9 cellular contexts compared by ENCODE assay signal in genomic region chr17:74368341-74369152, GRCh38. TPM values are rescaled to one million over a fixed set of nuclear protein-coding genes. Genes with fewer than 3 reads are reported as not detected.
DNase-seq lines count a peak whose midpoint lies in the region; ATAC-seq and TF ChIP-seq lines count a peak whose summit lies in the region.
"Had no signal": no experiment of that assay in that cellular context is flagged by ENCODE, and none has a peak within 500 bp of the region (broad histone marks: within the 10 kb centered on the region; RNA-seq: fewer than 3 reads in every experiment).

No MANE protein-coding gene starts in this region.

- no peak overlapping the region for H3K4me3 Mint-ChIP-seq in activated CD4-positive, alpha-beta T cell treated with anti-CD3 and anti-CD28 coated beads, Interleukin-2, amount 10 ng/mL, durations not matched to agents 7 days and 5 days

- peaks cover 1% of the 10 kb centered on the region for H3K27me3 Mint-ChIP-seq in activated CD4-positive, alpha-beta T cell treated with anti-CD3 and anti-CD28 coated beads, Interleukin-2, amount 10 ng/mL, durations not matched to agents 7 days and 5 days

- H3K27me3 ChIP-seq in right lobe of liver = no peaks in the 10 kb centered on the region

- no peak overlapping the region for H3K4me3 ChIP-seq in right lobe of liver

- ATAC-seq in right lobe of liver (peak; percentile 87 to 95 (median 94)), GM21528 (IDR thresholded peaks at IDR 0.05; ENCODE audit: low FRiP score, unreplicated experiment) (no peak)

- no peak for TF ChIP-seq POLR2A in right lobe of liver (IDR thresholded peaks at IDR 0.05)

- peak; percentile 91 to 94 (median 93) for TF ChIP-seq CTCF in right lobe of liver (IDR thresholded peaks at IDR 0.05)

- no peaks in the 10 kb centered on the region for H3K9me3 ChIP-seq in right lobe of liver

- no peak overlapping the region for H3K27ac Mint-ChIP-seq in activated CD4-positive, alpha-beta T cell treated with anti-CD3 and anti-CD28 coated beads, Interleukin-2, amount 10 ng/mL, durations not matched to agents 7 days and 5 days

- peaks cover 0 to 3% (median 0%) of the 10 kb centered on the region in 4 donors for H3K4me1 ChIP-seq in right lobe of liver

- POLR2A ChIA-PET in activated CD4-positive, alpha-beta T cell treated with anti-CD3 and anti-CD28 coated beads, Interleukin-2, amount 10 ng/mL, durations not matched to agents 7 days and 5 days (lab: Charles Lee) = interaction anchor here (0.5 kb wide), 1 partner anchor 243 kb away, joined by 4 read pairs; no protein-coding TSS in a partner anchor

- peak; percentile 52 for DNase-seq in NCI-H748 (lab: John Stamatoyannopoulos, UW; ENCODE audit: unreplicated experiment)
- DNase-seq in NCI-H748 treated with DMSO at 0.1 percent for 48 hours (lab: John Stamatoyannopoulos, UW) = no peak
- DNase-seq in NCI-H2196 (lab: John Stamatoyannopoulos, UW; ENCODE audit: unreplicated experiment) = peak; percentile 81
- peak; percentile 74 for DNase-seq in activated CD4-positive, alpha-beta T cell treated with anti-CD3 and anti-CD28 coated beads, Interleukin-2, amount 10 ng/mL, durations not matched to agents 7 days and 5 days
- peak; percentile 76 to 80 (median 79) for DNase-seq in right lobe of liver
- DNase-seq in stimulated activated CD4-positive, alpha-beta T cell treated with anti-CD3 and anti-CD28 coated beads, TNF-alpha, amount 100 ng/mL, for 1 hour (ENCODE audit: low read depth in 3 of 3, low spot score in 1 of 3) = peak; percentile 30 to 71 (median 52)

- H3K36me3 Mint-ChIP-seq in activated CD4-positive, alpha-beta T cell treated with anti-CD3 and anti-CD28 coated beads, Interleukin-2, amount 10 ng/mL, durations not matched to agents 7 days and 5 days (ENCODE audit: low read depth) = no peaks in the 10 kb centered on the region

- WGBS in right lobe of liver (ENCODE audit: insufficient coverage, low coverage, low lambda C conversion rate, missing lambda C conversion rate) = 40% methylated on average over 1 of the region's 14 CpGs

- CTCF ChIA-PET in activated CD4-positive, alpha-beta T cell treated with anti-CD3 and anti-CD28 coated beads, Interleukin-2, amount 10 ng/mL, durations not matched to agents 7 days and 5 days (lab: Charles Lee) = interaction anchor here (0.5 to 6.2 kb wide), 35 partner anchors 9 to 369 kb away, joined by 3 to 67 read pairs (median 4); partner anchors contain the start of genes CD300LB and RPL38

- H3K9me3 Mint-ChIP-seq in activated CD4-positive, alpha-beta T cell treated with anti-CD3 and anti-CD28 coated beads, Interleukin-2, amount 10 ng/mL, durations not matched to agents 7 days and 5 days = no peaks in the 10 kb centered on the region

- H3K36me3 ChIP-seq in right lobe of liver = no peaks in the 10 kb centered on the region

- H3K4me1 Mint-ChIP-seq in activated CD4-positive, alpha-beta T cell treated with anti-CD3 and anti-CD28 coated beads, Interleukin-2, amount 10 ng/mL, durations not matched to agents 7 days and 5 days = peaks cover 16% of the 10 kb centered on the region

- intact Hi-C loops in right lobe of liver (cut with DNase I) = loop anchor here in 1 of 2 donors (10.0 kb wide), 1 partner anchor 64 kb away; no protein-coding TSS in a partner anchor

- H3K27ac ChIP-seq in cingulate gyrus (ENCODE audit: low read depth, low read length) (peak overlapping the region; percentile 10), right lobe of liver (no peak overlapping the region)

RNA-seq across cellular contexts. Expression of gene GPR142, which starts 1.2 kb away (rescaled TPM):
- total RNA-seq in activated CD4-positive, alpha-beta T cell treated with anti-CD3 and anti-CD28 coated beads, Interleukin-2, amount 10 ng/mL, durations not matched to agents 7 days and 5 days = not detected
- under 1 TPM in 1 of 6 experiments, not detected in 5; 0.24 TPM for total RNA-seq in right lobe of liver
- total RNA-seq: pulmonary artery endothelial cell had no signal

RNA-seq across cellular contexts. Expression of gene BTBD17, which starts 6.9 kb away (rescaled TPM):
- total RNA-seq in activated CD4-positive, alpha-beta T cell treated with anti-CD3 and anti-CD28 coated beads, Interleukin-2, amount 10 ng/mL, durations not matched to agents 7 days and 5 days = not detected
- not detected for total RNA-seq in right lobe of liver
- total RNA-seq: pulmonary artery endothelial cell had no signal

RNA-seq across cellular contexts. Expression of gene KIF19, which starts 42.5 kb away (rescaled TPM):
- under 1 TPM; 0.69 to 0.79 TPM for total RNA-seq in activated CD4-positive, alpha-beta T cell treated with anti-CD3 and anti-CD28 coated beads, Interleukin-2, amount 10 ng/mL, durations not matched to agents 7 days and 5 days
- 1 to 10 TPM in 1 of 6 experiments, under 1 TPM in 5; 0.31 to 1.1 (median 0.64) TPM for total RNA-seq in right lobe of liver
